8 cellular contexts compared by ENCODE assay signal in genomic region chr12:122423258-122424165, GRCh38. TPM values are rescaled to one million over a fixed set of nuclear protein-coding genes. Genes with fewer than 3 reads are reported as not detected.
DNase-seq lines count a peak whose midpoint lies in the region; ATAC-seq and TF ChIP-seq lines count a peak whose summit lies in the region.

No MANE protein-coding gene starts in this region.

- H3K27me3 Mint-ChIP-seq in CD8-positive, alpha-beta memory T cell = peaks cover 0 to 3% of the 10 kb centered on the region in 2 donors
- no peaks in the 10 kb centered on the region for H3K27me3 Mint-ChIP-seq in T-helper 17 cell
- H3K27me3 Mint-ChIP-seq in naive thymus-derived CD4-positive, alpha-beta T cell = peaks cover 0 to 3% (median 0%) of the 10 kb centered on the region in 5 donors

- TF ChIP-seq CTCF in HL-60 (IDR thresholded peaks at IDR 0.05; ENCODE audit: insufficient read depth, low read length) = no peak

- DNase-seq in CD8-positive, alpha-beta memory T cell = peak in 1 of 5 donors; percentile 15
- DNase-seq in HL-60 (ENCODE audit: low read depth in 1 of 2, low spot score in 1 of 2) = peak in 1 of 2 experiments; percentile 11
- no peak for DNase-seq in T-helper 17 cell
- peak; percentile 32 to 49 for DNase-seq in erythroblast (lab: John Stamatoyannopoulos, UW)
- peak in 2 of 9 donors; percentile 2 to 5 for DNase-seq in naive thymus-derived CD4-positive, alpha-beta T cell
- DNase-seq in dedifferentiated amniotic fluid mesenchymal stem cell (ENCODE audit: extremely low spot score) = no peak

- H3K4me1 Mint-ChIP-seq in CD8-positive, alpha-beta memory T cell = peaks cover 21 to 35% (median 27%) of the 10 kb centered on the region in 3 donors
- peaks cover 15% of the 10 kb centered on the region for H3K4me1 Mint-ChIP-seq in T-helper 17 cell
- peaks cover 16 to 30% (median 26%) of the 10 kb centered on the region in 7 donors for H3K4me1 Mint-ChIP-seq in naive thymus-derived CD4-positive, alpha-beta T cell

- TF ChIP-seq POLR2A in erythroblast (IDR thresholded peaks at IDR 0.05; ENCODE audit: low read length) = no peak

- CTCF ChIA-PET in CD8-positive, alpha-beta memory T cell (lab: Charles Lee) = interaction anchor here (1.0 to 3.3 kb wide), 5 partner anchors 16 to 50 kb away, joined by 3 to 15 read pairs (median 4); no protein-coding TSS in a partner anchor
- CTCF ChIA-PET in naive thymus-derived CD4-positive, alpha-beta T cell (lab: Charles Lee) = interaction anchor here (0.8 to 1.5 kb wide), 4 partner anchors 17 to 48 kb away, joined by 3 to 7 read pairs (median 5); no protein-coding TSS in a partner anchor

- H3K9me3 ChIP-seq in CD8-positive, alpha-beta memory T cell (ENCODE audit: low read length) = no peaks in the 10 kb centered on the region
- no peaks in the 10 kb centered on the region for H3K9me3 ChIP-seq in T-helper 17 cell (ENCODE audit: control insufficient read depth, low read length, poor library complexity, severe bottlenecking)
- no peaks in the 10 kb centered on the region for H3K9me3 ChIP-seq in naive thymus-derived CD4-positive, alpha-beta T cell (ENCODE audit: control insufficient read depth in 2 of 3, low read length in 3 of 3)

- intact Hi-C loops in naive thymus-derived CD4-positive, alpha-beta T cell (cut with micrococcal nuclease) = loop anchor here (2.0 kb wide), 2 partner anchors 29 to 103 kb away; partner anchors contain the start of genes KNTC1 (in 1 of the 2) and RSRC2 (in 1 of the 2)

- H3K36me3 ChIP-seq in CD8-positive, alpha-beta memory T cell (ENCODE audit: insufficient read depth, low read length) = no peaks in the 10 kb centered on the region
- no peaks in the 10 kb centered on the region for H3K36me3 ChIP-seq in naive thymus-derived CD4-positive, alpha-beta T cell (ENCODE audit: control insufficient read depth in 2 of 3, insufficient read depth in 3 of 3, low read length in 3 of 3)

- H3K4me1 ChIP-seq in CD8-positive, alpha-beta memory T cell (ENCODE audit: insufficient read depth, low read length) = peaks cover 27% of the 10 kb centered on the region
- peaks cover 17 to 20% of the 10 kb centered on the region in 2 donors for H3K4me1 ChIP-seq in naive thymus-derived CD4-positive, alpha-beta T cell (ENCODE audit: control insufficient read depth in 2 of 2, insufficient read depth in 2 of 2, low read length in 2 of 2)

- no peaks in the 10 kb centered on the region for H3K27me3 ChIP-seq in CD8-positive, alpha-beta memory T cell (ENCODE audit: insufficient read depth, low read length, poor library complexity, severe bottlenecking)
- H3K27me3 ChIP-seq in HL-60 (ENCODE audit: insufficient read depth, poor library complexity, severe bottlenecking) = no peaks in the 10 kb centered on the region
- H3K27me3 ChIP-seq in naive thymus-derived CD4-positive, alpha-beta T cell (ENCODE audit: control insufficient read depth in 2 of 2, insufficient read depth in 2 of 2, low read length in 2 of 2) = no peaks in the 10 kb centered on the region

- H3K4me3 ChIP-seq in CD8-positive, alpha-beta memory T cell (ENCODE audit: low read length) = peak overlapping the region; percentile 80
- peak overlapping the region; percentile 51 for H3K4me3 ChIP-seq in HL-60 (replicated peaks; ENCODE audit: insufficient read depth, low read length)
- peak overlapping the region; percentile 71 for H3K4me3 ChIP-seq in naive thymus-derived CD4-positive, alpha-beta T cell (ENCODE audit: low read length)

- peaks cover 0 to 10% (median 0%) of the 10 kb centered on the region in 3 donors for H3K36me3 Mint-ChIP-seq in CD8-positive, alpha-beta memory T cell
- H3K36me3 Mint-ChIP-seq in T-helper 17 cell (ENCODE audit: low read depth) = no peaks in the 10 kb centered on the region
- peaks cover 0 to 2% (median 0%) of the 10 kb centered on the region in 5 donors for H3K36me3 Mint-ChIP-seq in naive thymus-derived CD4-positive, alpha-beta T cell

- no peaks in the 10 kb centered on the region for H3K9me3 Mint-ChIP-seq in CD8-positive, alpha-beta memory T cell
- H3K9me3 Mint-ChIP-seq in naive thymus-derived CD4-positive, alpha-beta T cell = no peaks in the 10 kb centered on the region

- peak overlapping the region; percentile 59 for H3K27ac ChIP-seq in CD8-positive, alpha-beta memory T cell (ENCODE audit: low read depth, low read length)
- no peak overlapping the region for H3K27ac ChIP-seq in HL-60 (replicated peaks)
- H3K27ac ChIP-seq in naive thymus-derived CD4-positive, alpha-beta T cell (ENCODE audit: low read depth, low read length) = peak overlapping the region; percentile 56

- ATAC-seq in T-helper 17 cell (no peak), HG02759 (IDR thresholded peaks at IDR 0.05; ENCODE audit: unreplicated experiment) (no peak), GM21526 (IDR thresholded peaks at IDR 0.05; ENCODE audit: low FRiP score, unreplicated experiment) (no peak)
- no peak for ATAC-seq in naive thymus-derived CD4-positive, alpha-beta T cell

- H3K27ac Mint-ChIP-seq in CD8-positive, alpha-beta memory T cell = peak overlapping the region; percentile 69 to 96 (median 88)
- peak overlapping the region; percentile 74 for H3K27ac Mint-ChIP-seq in T-helper 17 cell
- H3K27ac Mint-ChIP-seq in naive thymus-derived CD4-positive, alpha-beta T cell = peak overlapping the region; percentile 76 to 91 (median 84)

- POLR2A ChIA-PET in CD8-positive, alpha-beta memory T cell (lab: Charles Lee) = interaction anchor here (0.7 to 1.0 kb wide), 2 partner anchors 17 to 24 kb away, joined by 3 read pairs; no protein-coding TSS in a partner anchor
- POLR2A ChIA-PET in naive thymus-derived CD4-positive, alpha-beta T cell (lab: Charles Lee) = interaction anchor here (0.5 to 1.2 kb wide), 4 partner anchors 10 to 29 kb away, joined by 3 to 7 read pairs (median 4); no protein-coding TSS in a partner anchor

- peak overlapping the region; percentile 86 to 97 (median 92) for H3K4me3 Mint-ChIP-seq in CD8-positive, alpha-beta memory T cell
- H3K4me3 Mint-ChIP-seq in T-helper 17 cell = peak overlapping the region; percentile 93
- H3K4me3 Mint-ChIP-seq in naive thymus-derived CD4-positive, alpha-beta T cell = peak overlapping the region; percentile 80 to 94 (median 89)

RNA-seq across cellular contexts. Expression of gene CLIP1, which starts 1.0 kb away (rescaled TPM):
- 10 to 100 TPM; 43.9 to 48.2 TPM for total RNA-seq in CD8-positive, alpha-beta memory T cell
- polyA plus RNA-seq in CD8-positive, alpha-beta memory T cell = 27.3 TPM
- total RNA-seq in T-helper 17 cell = 10 to 100 TPM; 72.4 to 81.1 TPM
- 10 to 100 TPM; 54.7 to 89.3 (median 65.1) TPM for total RNA-seq in naive thymus-derived CD4-positive, alpha-beta T cell
- polyA plus RNA-seq in naive thymus-derived CD4-positive, alpha-beta T cell = 10 to 100 TPM; 13.6 to 25.8 TPM

Comparison
In these comparisons a context has a peak if more than half of its experiments do, and no peak if none do; other contexts are left out.
1. DNase-seq: peak in erythroblast (2 of 2); none in T-helper 17 cell (0 of 3) and dedifferentiated amniotic fluid mesenchymal stem cell (single experiment).
2. Peak in every context shown above with its lines, with median percentiles within 50 percentile points of each other: H3K4me3 ChIP-seq, H3K27ac Mint-ChIP-seq and H3K4me3 Mint-ChIP-seq.